15 cellular contexts compared by ENCODE assay signal in genomic region chr16:65546353-65546791, GRCh38.
DNase-seq lines count a peak whose midpoint lies in the region; ATAC-seq and TF ChIP-seq lines count a peak whose summit lies in the region.
"Had no signal": no experiment of that assay in that cellular context is flagged by ENCODE, and none has a peak within 500 bp of the region (broad histone marks: within the 10 kb centered on the region; RNA-seq: fewer than 3 reads in every experiment).

No MANE protein-coding gene starts in this region.

- H3K27me3 Mint-ChIP-seq in activated T-helper 1 cell treated with anti-CD3 and anti-CD28 coated beads, Interleukin-12 subunit alpha, Interleukin-12 subunit beta, Interleukin-2, Interleukin-4 antibody, amounts not matched to agents 30 ng/mL and 10 ng/mL and 1 ng/mL, durations not matched to agents 14 hours and 24 hours and 36 hours (ENCODE audit: insufficient read depth), result no peaks in the 10 kb centered on the region

- H3K4me3 Mint-ChIP-seq in activated T-helper 1 cell treated with anti-CD3 and anti-CD28 coated beads, Interleukin-12 subunit alpha, Interleukin-12 subunit beta, Interleukin-2, Interleukin-4 antibody, amounts not matched to agents 30 ng/mL and 10 ng/mL and 1 ng/mL, durations not matched to agents 14 hours and 24 hours and 36 hours, result no peak overlapping the region

- no peaks in the 10 kb centered on the region for H3K36me3 ChIP-seq in osteoblast (ENCODE audit: insufficient read depth, low read length)
- H3K36me3 ChIP-seq: prostate gland had no signal

- peak overlapping the region; percentile 43 for H2AFZ ChIP-seq in osteoblast (ENCODE audit: low read length)
- H2AFZ ChIP-seq: PC-9 had no signal

- no peaks in the 10 kb centered on the region for H3K4me1 Mint-ChIP-seq in activated T-helper 1 cell treated with anti-CD3 and anti-CD28 coated beads, Interleukin-12 subunit alpha, Interleukin-12 subunit beta, Interleukin-2, Interleukin-4 antibody, amounts not matched to agents 30 ng/mL and 10 ng/mL and 1 ng/mL, durations not matched to agents 14 hours and 24 hours and 36 hours (ENCODE audit: low read depth)
- H3K4me1 Mint-ChIP-seq: CD4-positive, alpha-beta memory T cell had no signal

- no peaks in the 10 kb centered on the region for H4K20me1 ChIP-seq in osteoblast (ENCODE audit: insufficient read depth, low read length)

- H3K4me3 ChIP-seq in fibroblast of villous mesenchyme (ENCODE audit: low read depth, low read length) (no peak overlapping the region), osteoblast (ENCODE audit: insufficient read depth, low read length) (no peak overlapping the region)
- H3K4me3 ChIP-seq: PC-9, prostate gland had no signal

- H3K36me3 Mint-ChIP-seq in activated T-helper 1 cell treated with anti-CD3 and anti-CD28 coated beads, Interleukin-12 subunit alpha, Interleukin-12 subunit beta, Interleukin-2, Interleukin-4 antibody, amounts not matched to agents 30 ng/mL and 10 ng/mL and 1 ng/mL, durations not matched to agents 14 hours and 24 hours and 36 hours (ENCODE audit: low read depth), result no peaks in the 10 kb centered on the region
- H3K36me3 Mint-ChIP-seq: CD4-positive, alpha-beta memory T cell had no signal

- H3K27ac Mint-ChIP-seq in activated T-helper 1 cell treated with anti-CD3 and anti-CD28 coated beads, Interleukin-12 subunit alpha, Interleukin-12 subunit beta, Interleukin-2, Interleukin-4 antibody, amounts not matched to agents 30 ng/mL and 10 ng/mL and 1 ng/mL, durations not matched to agents 14 hours and 24 hours and 36 hours, result no peak overlapping the region
- H3K27ac Mint-ChIP-seq: CD4-positive, alpha-beta memory T cell had no signal

- in situ Hi-C loops in ACHN (cut with HindIII; ENCODE audit: low pct_ligation_motif_present, low pct_unique_long_range_greater_than_20kb, low sequenced_read_pairs), result no loop called here

- H3K9me3 Mint-ChIP-seq in activated T-helper 1 cell treated with anti-CD3 and anti-CD28 coated beads, Interleukin-12 subunit alpha, Interleukin-12 subunit beta, Interleukin-2, Interleukin-4 antibody, amounts not matched to agents 30 ng/mL and 10 ng/mL and 1 ng/mL, durations not matched to agents 14 hours and 24 hours and 36 hours, result peaks cover 3% of the 10 kb centered on the region

- peak; percentile 79 for ATAC-seq in SK-N-SH treated with all-trans-retinoic acid at 6 μM for 48 hours

- TF ChIP-seq CTCF in fibroblast of villous mesenchyme (IDR thresholded peaks at IDR 0.05; ENCODE audit: insufficient read depth, low read depth, low read length) (no peak), osteoblast (IDR thresholded peaks at IDR 0.05; ENCODE audit: extremely low read depth, low read depth, low read length) (no peak)

- no peaks in the 10 kb centered on the region for H3K79me2 ChIP-seq in osteoblast (ENCODE audit: insufficient read depth, low read length)

- H3K27me3 ChIP-seq in osteoblast (ENCODE audit: insufficient read depth, low read length), result no peaks in the 10 kb centered on the region

- H3K4me1 ChIP-seq in osteoblast (ENCODE audit: insufficient read depth, low read length), result peaks cover 43% of the 10 kb centered on the region
- H3K4me1 ChIP-seq: prostate gland had no signal

- H3K4me2 ChIP-seq in osteoblast (ENCODE audit: insufficient read depth, low read length), result peak overlapping the region; percentile 61
- H3K4me2 ChIP-seq: PC-9 had no signal

- H3K9me3 ChIP-seq in osteoblast (ENCODE audit: low read depth, low read length), result no peaks in the 10 kb centered on the region
- H3K9me3 ChIP-seq: prostate gland had no signal

- peak overlapping the region; percentile 68 for H3K27ac ChIP-seq in osteoblast (ENCODE audit: low read depth, low read length)
- H3K27ac ChIP-seq: PC-9, prostate gland had no signal

- DNase-seq in H4 (ENCODE audit: low spot score), result peak; percentile 52
- peak; percentile 82 for DNase-seq in fibroblast of villous mesenchyme (ENCODE audit: low read depth)
- peak; percentile 71 for DNase-seq in osteoblast (ENCODE audit: insufficient read length, low spot score, missing footprints)
- no peak for DNase-seq in activated T-helper 1 cell treated with anti-CD3 and anti-CD28 coated beads, Interleukin-12 subunit alpha, Interleukin-12 subunit beta, Interleukin-2, Interleukin-4 antibody, amounts not matched to agents 30 ng/mL and 10 ng/mL and 1 ng/mL, durations not matched to agents 14 hours and 24 hours and 36 hours (ENCODE audit: low spot score)
- no peak for DNase-seq in ACHN
- no peak for DNase-seq in NCI-H774 (lab: John Stamatoyannopoulos, UW)
- no peak for DNase-seq in Ammon's horn (ENCODE audit: low spot score)
- DNase-seq: activated naive CD4-positive, alpha-beta T cell; CD4-positive, alpha-beta memory T cell; KG1; PC-9; stimulated activated CD4-positive, alpha-beta T cell treated with anti-CD3 and anti-CD28 coated beads, Interleukin-15, amount 100 ng/mL, for 24 hours; substantia nigra had no signal

- intact Hi-C loops in activated T-helper 1 cell treated with anti-CD3 and anti-CD28 coated beads, Interleukin-12 subunit alpha, Interleukin-12 subunit beta, Interleukin-2, Interleukin-4 antibody, amounts not matched to agents 30 ng/mL and 10 ng/mL and 1 ng/mL, durations not matched to agents 14 hours and 24 hours and 36 hours (cut with micrococcal nuclease), result no loop called here

TF ChIP-seq in SK-N-SH treated with all-trans-retinoic acid at 6 μM for 48 hours, 23 proteins besides CTCF, POLR2A, EP300 and RAD21 (continues in another document):
- TF ChIP-seq ZNF70 (CRISPR knock-in tag; IDR thresholded peaks at IDR 0.05) (no peak), ZC3H10 (CRISPR knock-in tag; IDR thresholded peaks at IDR 0.05) (no peak), ZNF565 (CRISPR knock-in tag; conservative IDR thresholded peaks at IDR 0.05; ENCODE audit: low read depth) (no peak), GLIS3 (CRISPR knock-in tag; IDR thresholded peaks at IDR 0.05) (no peak), TCF4 (CRISPR knock-in tag; IDR thresholded peaks at IDR 0.05; ENCODE audit: borderline replicate concordance) (peak; percentile 92), TSHZ2 (CRISPR knock-in tag; IDR thresholded peaks at IDR 0.05) (peak; percentile 95), ARNTL (CRISPR knock-in tag; IDR thresholded peaks at IDR 0.05; ENCODE audit: borderline replicate concordance, low read depth) (no peak), RARB (CRISPR knock-in tag; IDR thresholded peaks at IDR 0.05) (no peak), TOX (CRISPR knock-in tag; IDR thresholded peaks at IDR 0.05; ENCODE audit: borderline replicate concordance) (no peak; the same call in 1 of the 2 replicates), ZFP30 (CRISPR knock-in tag; IDR thresholded peaks at IDR 0.05) (no peak), CREB5 (CRISPR knock-in tag; IDR thresholded peaks at IDR 0.05; ENCODE audit: low read depth) (no peak), OSR1 (CRISPR knock-in tag; IDR thresholded peaks at IDR 0.05) (no peak), POU6F1 (CRISPR knock-in tag; IDR thresholded peaks at IDR 0.05; ENCODE audit: borderline replicate concordance, low read depth) (no peak), ZNF8 (CRISPR knock-in tag; IDR thresholded peaks at IDR 0.05) (no peak), ZFP3 (CRISPR knock-in tag; IDR thresholded peaks at IDR 0.05) (no peak), PPARA (CRISPR knock-in tag; IDR thresholded peaks at IDR 0.05; ENCODE audit: borderline replicate concordance) (no peak)

Comparison
In these comparisons a context has a peak if more than half of its experiments do, and no peak if none do; other contexts are left out.
1. DNase-seq: peak in H4 (single experiment), fibroblast of villous mesenchyme (single experiment) and osteoblast (single experiment); none in activated T-helper 1 cell treated with anti-CD3 and anti-CD28 coated beads, Interleukin-12 subunit alpha, Interleukin-12 subunit beta, Interleukin-2, Interleukin-4 antibody, amounts not matched to agents 30 ng/mL and 10 ng/mL and 1 ng/mL, durations not matched to agents 14 hours and 24 hours and 36 hours (single experiment), ACHN (single experiment), NCI-H774 (single experiment) and Ammon's horn (single experiment).